ENCODE assay signal across 16 cellular contexts in genomic region chr10:98168147-98168546, GRCh38. TPM values are rescaled to one million over a fixed set of nuclear protein-coding genes. Genes with fewer than 3 reads are reported as not detected.
DNase-seq lines count a peak whose midpoint lies in the region; ATAC-seq and TF ChIP-seq lines count a peak whose summit lies in the region.
"Had no signal": no experiment of that assay in that cellular context is flagged by ENCODE, and none has a peak within 500 bp of the region (broad histone marks: within the 10 kb centered on the region; RNA-seq: fewer than 3 reads in every experiment).

No MANE protein-coding gene starts in this region.

- H3K27ac Mint-ChIP-seq in nephron progenitor cell: no peak overlapping the region
- H3K27ac Mint-ChIP-seq in chondrocyte (ENCODE audit: unreplicated experiment): no peak overlapping the region
- H3K27ac Mint-ChIP-seq: brain had no signal

- H3K9ac ChIP-seq in Karpas-422 (ENCODE audit: low read length) (peak overlapping the region; percentile 52), trophoblast cell (ENCODE audit: low read length) (no peak overlapping the region)

- H3K4ac ChIP-seq in trophoblast cell (ENCODE audit: low read depth, low read length): no peak overlapping the region

- H3K27me3 ChIP-seq in Karpas-422 (ENCODE audit: low read length): no peaks in the 10 kb centered on the region
- H3K27me3 ChIP-seq in trophoblast cell (ENCODE audit: insufficient read depth, low read length): no peaks in the 10 kb centered on the region
- H3K27me3 ChIP-seq: sigmoid colon, transverse colon had no signal

- no peaks in the 10 kb centered on the region; the same call in 1 of the 2 replicates for H4K20me1 ChIP-seq in Karpas-422 (ENCODE audit: insufficient read depth, low read depth, low read length)

- WGBS in trophoblast cell (ENCODE audit: extremely low coverage, insufficient coverage, insufficient read length): no CpG with 5 or more reads among the region's 7 CpGs

- H3K4me3 ChIP-seq in Karpas-422 (ENCODE audit: low read length) (peak overlapping the region; percentile 53), trophoblast cell (ENCODE audit: low read depth, low read length) (no peak overlapping the region)
- H3K4me3 ChIP-seq: sigmoid colon, transverse colon had no signal

- H3K4me1 ChIP-seq in Karpas-422 (ENCODE audit: low read length) (peaks cover 77% of the 10 kb centered on the region), trophoblast cell (ENCODE audit: control insufficient read depth in 1 of 2, insufficient read depth in 2 of 2, low read length in 2 of 2) (no peaks in the 10 kb centered on the region)

- H3K27me3 Mint-ChIP-seq in nephron progenitor cell (ENCODE audit: low read depth, poor library complexity) (no peaks in the 10 kb centered on the region), chondrocyte (ENCODE audit: low read depth) (no peaks in the 10 kb centered on the region)
- H3K27me3 Mint-ChIP-seq: brain had no signal

- peak; percentile 45 for ATAC-seq in GM19043 (IDR thresholded peaks at IDR 0.05; ENCODE audit: low read depth, unreplicated experiment)
- ATAC-seq in HG02642 (IDR thresholded peaks at IDR 0.05; ENCODE audit: poor library complexity, unreplicated experiment): peak; percentile 65
- ATAC-seq in HG03280 (IDR thresholded peaks at IDR 0.05; ENCODE audit: unreplicated experiment): no peak
- ATAC-seq: Right ventricle myocardium inferior had no signal

- no peak overlapping the region for H2BK5ac ChIP-seq in trophoblast cell (ENCODE audit: low read depth, low read length, poor library complexity)

- no peaks in the 10 kb centered on the region for H3K79me1 ChIP-seq in trophoblast cell (ENCODE audit: low read length)

- H3K9me3 Mint-ChIP-seq in nephron progenitor cell (no peaks in the 10 kb centered on the region), chondrocyte (ENCODE audit: low read depth) (no peaks in the 10 kb centered on the region)
- H3K9me3 Mint-ChIP-seq: brain had no signal

- H3K79me2 ChIP-seq in Karpas-422 (ENCODE audit: low read length) (peaks cover 63% of the 10 kb centered on the region), trophoblast cell (ENCODE audit: control insufficient read depth, insufficient read depth, low read length, poor library complexity) (no peaks in the 10 kb centered on the region)

- no peak overlapping the region for H4K8ac ChIP-seq in trophoblast cell (ENCODE audit: low read depth, low read length)

- TF ChIP-seq CTCF in nephron progenitor cell (IDR thresholded peaks at IDR 0.05) (no peak), chondrocyte (IDR thresholded peaks at IDR 0.05) (no peak)

- no peak overlapping the region for H3K14ac ChIP-seq in trophoblast cell (ENCODE audit: low read length)

- H2BK120ac ChIP-seq in trophoblast cell (ENCODE audit: insufficient read depth, low read length, poor library complexity): no peak overlapping the region

- H3K4me1 Mint-ChIP-seq in nephron progenitor cell: peaks cover 46% of the 10 kb centered on the region
- H3K4me1 Mint-ChIP-seq in chondrocyte (ENCODE audit: low read depth): peaks cover 5% of the 10 kb centered on the region

- H3K9me3 ChIP-seq in Karpas-422 (ENCODE audit: low read length): no peaks in the 10 kb centered on the region
- no peaks in the 10 kb centered on the region for H3K9me3 ChIP-seq in trophoblast cell (ENCODE audit: insufficient read depth, low read depth, low read length)
- H3K9me3 ChIP-seq: sigmoid colon, transverse colon had no signal

- no peak overlapping the region for H4K91ac ChIP-seq in trophoblast cell (ENCODE audit: low read depth, low read length)

- no peak overlapping the region for H4K12ac ChIP-seq in trophoblast cell (ENCODE audit: low read depth, low read length)

- H2BK12ac ChIP-seq in trophoblast cell (ENCODE audit: low read length): no peak overlapping the region

- no peaks in the 10 kb centered on the region for H3K9me2 ChIP-seq in Karpas-422 (replicated peaks; ENCODE audit: insufficient read depth, low read length)

- no peak overlapping the region for H2AFZ ChIP-seq in Karpas-422 (ENCODE audit: low read length)
- H2AFZ ChIP-seq in trophoblast cell (ENCODE audit: insufficient read depth, low read length, poor library complexity): no peak overlapping the region

- H3K36me3 Mint-ChIP-seq in nephron progenitor cell (ENCODE audit: low read depth) (peaks cover 19% of the 10 kb centered on the region), chondrocyte (ENCODE audit: low read depth) (peaks cover 13% of the 10 kb centered on the region)

- H3K4me2 ChIP-seq in Karpas-422 (ENCODE audit: low read depth, low read length, poor library complexity, severe bottlenecking) (peak overlapping the region; percentile 74), trophoblast cell (ENCODE audit: low read length) (no peak overlapping the region)

- H2AK5ac ChIP-seq in trophoblast cell (ENCODE audit: low read length): no peak overlapping the region

- H3K36me3 ChIP-seq in Karpas-422 (ENCODE audit: insufficient read depth, low read length) (peaks cover 9% of the 10 kb centered on the region), trophoblast cell (ENCODE audit: control insufficient read depth in 1 of 2, insufficient read depth in 2 of 2, low read length in 2 of 2) (peaks cover 8% of the 10 kb centered on the region in 2 experiments)

- DNase-seq in Karpas-422 (peak; percentile 72), nephron progenitor cell (peak; percentile 6), chondrocyte (ENCODE audit: low spot score) (no peak), NCI-H82 (lab: John Stamatoyannopoulos, UW) (no peak), trophoblast cell (no peak)
- DNase-seq: activated T-cell treated with anti-CD3 and anti-CD28 coated beads, Interleukin-2, amount 50 U/mL, for 48 hours; Kasumi-1; NCI-H226; sigmoid colon; transverse colon had no signal

- no peak overlapping the region for H3K18ac ChIP-seq in trophoblast cell (ENCODE audit: low read length)

- H3K4me3 Mint-ChIP-seq in nephron progenitor cell (no peak overlapping the region), chondrocyte (ENCODE audit: unreplicated experiment) (no peak overlapping the region)
- H3K4me3 Mint-ChIP-seq: brain had no signal

- H3K23ac ChIP-seq in trophoblast cell (ENCODE audit: low read length): no peak overlapping the region

- H3K27ac ChIP-seq in Karpas-422 (ENCODE audit: low read length) (peak overlapping the region; percentile 98), trophoblast cell (ENCODE audit: low read depth, low read length) (no peak overlapping the region)
- H3K27ac ChIP-seq: epithelial cell of prostate, sigmoid colon had no signal

RNA-seq across cellular contexts. Expression of gene R3HCC1L, which starts 33.7 kb away (rescaled TPM):
- 11.8 and 13.3 TPM in 2 replicates for total RNA-seq in Karpas-422 (2014; rRNA removed; shearing (Covaris generic); ENCODE audit: low replicate concordance)
- 9.1 to 9.9 TPM (median 9.8 TPM) in 3 replicates for total RNA-seq in chondrocyte
- polyA plus RNA-seq in trophoblast cell (2013): 11.4 and 11.8 TPM in 2 replicates

Comparison
In these comparisons a context has a peak if more than half of its experiments do, and no peak if none do; other contexts are left out.
1. DNase-seq: peak in Karpas-422 (single experiment) and nephron progenitor cell (single experiment); none in chondrocyte (single experiment), NCI-H82 (single experiment) and trophoblast cell (0 of 2).